ENCODE assay signal across 18 cellular contexts in the genomic region with DNA sequence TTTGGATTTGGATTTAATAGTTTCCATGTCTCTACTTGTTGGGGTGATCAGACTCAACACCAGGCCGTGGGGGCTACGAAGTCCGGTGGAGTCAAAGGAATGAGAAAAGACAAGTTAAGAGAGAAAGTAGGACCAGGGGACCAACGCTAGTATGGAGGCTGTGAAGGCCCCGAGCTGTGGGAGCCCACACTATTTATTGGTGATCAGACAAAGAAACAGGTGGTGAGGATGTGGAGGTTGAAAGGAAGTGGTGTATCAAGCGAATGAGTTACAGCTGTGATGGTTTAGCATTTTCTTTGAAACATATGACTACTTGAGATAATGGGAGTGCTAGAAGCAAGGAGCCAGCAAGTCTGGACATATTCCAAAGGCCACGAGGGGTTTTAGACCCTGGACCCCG.
DNase-seq lines count a peak whose midpoint lies in the region; ATAC-seq and TF ChIP-seq lines count a peak whose summit lies in the region.
"Had no signal": no experiment of that assay in that cellular context is flagged by ENCODE, and none has a peak within 500 bp of the region (broad histone marks: within the 10 kb centered on the region; RNA-seq: fewer than 3 reads in every experiment).

No MANE protein-coding gene starts in this region.

- intact Hi-C loops in activated naive CD4-positive, alpha-beta T cell treated with anti-CD3 and anti-CD28 coated beads for 36 hours (cut with micrococcal nuclease): loop anchor here (2.0 kb wide), 2 partner anchors 135 to 253 kb away; a partner anchor contains a TSS
- intact Hi-C loops in activated T-helper 2 cell treated with anti-CD3 and anti-CD28 coated beads, Interferon-gamma antibody, Interleukin-2, Interleukin-4, amounts not matched to agents 10 μg/mL and 5 μg/mL and 100 μg/mL, durations not matched to agents 14 hours and 24 hours and 36 hours (cut with micrococcal nuclease): loop anchor here (2.0 to 5.0 kb wide), 3 partner anchors 50 to 431 kb away; a partner anchor contains a TSS

- peak overlapping the region; percentile 17 for H3K4me3 Mint-ChIP-seq in activated naive CD4-positive, alpha-beta T cell treated with anti-CD3 and anti-CD28 coated beads for 36 hours
- H3K4me3 Mint-ChIP-seq in activated T-helper 2 cell treated with anti-CD3 and anti-CD28 coated beads, Interferon-gamma antibody, Interleukin-2, Interleukin-4, amounts not matched to agents 10 μg/mL and 5 μg/mL and 100 μg/mL, durations not matched to agents 14 hours and 24 hours and 36 hours (ENCODE audit: low read depth): no peak overlapping the region
- no peak overlapping the region for H3K4me3 Mint-ChIP-seq in stimulated activated effector memory CD8-positive, alpha-beta T cell treated with anti-CD3 and anti-CD28 coated beads, Interleukin-12 subunit alpha, Interleukin-12 subunit beta, amount 100 ng/mL, for 72 hours
- no peak overlapping the region for H3K4me3 Mint-ChIP-seq in stimulated activated naive B cell treated with anti-CD40 and anti-IgM and Interleukin-4, amounts not matched to agents 10 μg/mL and 1 μg/mL and 100 μg/mL, for 72 hours
- H3K4me3 Mint-ChIP-seq: GM23338 had no signal

- H3K27me3 ChIP-seq in Loucy (ENCODE audit: insufficient read depth, low read length, poor library complexity, severe bottlenecking): no peaks in the 10 kb centered on the region
- H3K27me3 ChIP-seq: esophagus squamous epithelium, pancreas, SJSA1, thyroid gland had no signal

- no peaks in the 10 kb centered on the region for H3K9me3 ChIP-seq in Loucy (ENCODE audit: insufficient read depth, low read depth, low read length)
- H3K9me3 ChIP-seq: pancreas, SJSA1, thyroid gland had no signal

- H3K4me1 Mint-ChIP-seq in activated naive CD4-positive, alpha-beta T cell treated with anti-CD3 and anti-CD28 coated beads for 36 hours (ENCODE audit: low read depth): peaks cover 42% of the 10 kb centered on the region
- H3K4me1 Mint-ChIP-seq in activated T-helper 2 cell treated with anti-CD3 and anti-CD28 coated beads, Interferon-gamma antibody, Interleukin-2, Interleukin-4, amounts not matched to agents 10 μg/mL and 5 μg/mL and 100 μg/mL, durations not matched to agents 14 hours and 24 hours and 36 hours (ENCODE audit: low read depth): peaks cover 39% of the 10 kb centered on the region
- peaks cover 37% of the 10 kb centered on the region for H3K4me1 Mint-ChIP-seq in stimulated activated effector memory CD8-positive, alpha-beta T cell treated with anti-CD3 and anti-CD28 coated beads, Interleukin-12 subunit alpha, Interleukin-12 subunit beta, amount 100 ng/mL, for 72 hours
- peaks cover 8 to 28% of the 10 kb centered on the region in 2 donors for H3K4me1 Mint-ChIP-seq in stimulated activated naive B cell treated with anti-CD40 and anti-IgM and Interleukin-4, amounts not matched to agents 10 μg/mL and 1 μg/mL and 100 μg/mL, for 72 hours

- ATAC-seq in activated naive CD4-positive, alpha-beta T cell treated with anti-CD3 and anti-CD28 coated beads, Interleukin-2, amount 50 U/mL, for 72 hours: no peak
- ATAC-seq in stimulated activated effector memory CD8-positive, alpha-beta T cell treated with anti-CD3 and anti-CD28 coated beads, Interleukin-12 subunit alpha, Interleukin-12 subunit beta, amount 100 ng/mL, for 72 hours: no peak
- ATAC-seq in GM19455 (IDR thresholded peaks at IDR 0.05; ENCODE audit: unreplicated experiment): no peak
- ATAC-seq in stimulated activated naive B cell treated with anti-CD40 and anti-IgM and Interleukin-4, amounts not matched to agents 10 μg/mL and 1 μg/mL and 100 μg/mL, for 72 hours (replicated peaks): no peak
- ATAC-seq: GM23338, HepG2, pancreas had no signal

- peak overlapping the region; percentile 51 for H3K27ac Mint-ChIP-seq in activated naive CD4-positive, alpha-beta T cell treated with anti-CD3 and anti-CD28 coated beads for 36 hours
- H3K27ac Mint-ChIP-seq in activated naive CD4-positive, alpha-beta T cell treated with anti-CD3 and anti-CD28 coated beads, Interleukin-2, amount 50 U/mL, for 72 hours: peak overlapping the region in 1 of 2 donors; percentile 74
- H3K27ac Mint-ChIP-seq in activated T-helper 2 cell treated with anti-CD3 and anti-CD28 coated beads, Interferon-gamma antibody, Interleukin-2, Interleukin-4, amounts not matched to agents 10 μg/mL and 5 μg/mL and 100 μg/mL, durations not matched to agents 14 hours and 24 hours and 36 hours: peak overlapping the region; percentile 22
- peak overlapping the region; percentile 77 for H3K27ac Mint-ChIP-seq in stimulated activated effector memory CD8-positive, alpha-beta T cell treated with anti-CD3 and anti-CD28 coated beads, Interleukin-12 subunit alpha, Interleukin-12 subunit beta, amount 100 ng/mL, for 72 hours
- H3K27ac Mint-ChIP-seq in stimulated activated naive B cell treated with anti-CD40 and anti-IgM and Interleukin-4, amounts not matched to agents 10 μg/mL and 1 μg/mL and 100 μg/mL, for 72 hours: no peak overlapping the region
- H3K27ac Mint-ChIP-seq: GM23338 had no signal

- 0 out of 2 replicates have a peak, but pooled peaks cover 3% of the 10 kb centered on the region for H3F3A ChIP-seq in Loucy (ENCODE audit: low read depth)

- peaks cover 22% of the 10 kb centered on the region for H3K9me3 Mint-ChIP-seq in activated naive CD4-positive, alpha-beta T cell treated with anti-CD3 and anti-CD28 coated beads for 36 hours
- peaks cover 14 to 26% of the 10 kb centered on the region in 2 donors for H3K9me3 Mint-ChIP-seq in activated naive CD4-positive, alpha-beta T cell treated with anti-CD3 and anti-CD28 coated beads, Interleukin-2, amount 50 U/mL, for 72 hours
- H3K9me3 Mint-ChIP-seq in activated T-helper 2 cell treated with anti-CD3 and anti-CD28 coated beads, Interferon-gamma antibody, Interleukin-2, Interleukin-4, amounts not matched to agents 10 μg/mL and 5 μg/mL and 100 μg/mL, durations not matched to agents 14 hours and 24 hours and 36 hours: peaks cover 24% of the 10 kb centered on the region
- peaks cover 6% of the 10 kb centered on the region for H3K9me3 Mint-ChIP-seq in stimulated activated effector memory CD8-positive, alpha-beta T cell treated with anti-CD3 and anti-CD28 coated beads, Interleukin-12 subunit alpha, Interleukin-12 subunit beta, amount 100 ng/mL, for 72 hours
- peaks cover 9 to 11% of the 10 kb centered on the region in 2 donors for H3K9me3 Mint-ChIP-seq in stimulated activated naive B cell treated with anti-CD40 and anti-IgM and Interleukin-4, amounts not matched to agents 10 μg/mL and 1 μg/mL and 100 μg/mL, for 72 hours

- no peak for TF ChIP-seq CTCF in Loucy (conservative IDR thresholded peaks at IDR 0.05; ENCODE audit: low read length)

- H3K9me2 ChIP-seq in Loucy (replicated peaks; ENCODE audit: low read depth, low read length): no peaks in the 10 kb centered on the region

- no peaks in the 10 kb centered on the region for H3K79me2 ChIP-seq in Loucy (ENCODE audit: insufficient read depth, low read length)

- no peaks in the 10 kb centered on the region for H3K36me3 ChIP-seq in Loucy (ENCODE audit: insufficient read depth, low read length)
- H3K36me3 ChIP-seq: pancreas, thyroid gland had no signal

- peak overlapping the region; percentile 20; the same call in 1 of the 2 replicates for H2AFZ ChIP-seq in Loucy (ENCODE audit: low read length)
- H2AFZ ChIP-seq: GM23338, PC-9 had no signal

- no peaks in the 10 kb centered on the region for H4K20me1 ChIP-seq in Loucy (ENCODE audit: insufficient read depth, low read length, poor library complexity, severe bottlenecking)

- H3K36me3 Mint-ChIP-seq in activated naive CD4-positive, alpha-beta T cell treated with anti-CD3 and anti-CD28 coated beads for 36 hours (ENCODE audit: low read depth): peaks cover 5% of the 10 kb centered on the region
- peaks cover 23 to 26% of the 10 kb centered on the region in 2 donors for H3K36me3 Mint-ChIP-seq in activated naive CD4-positive, alpha-beta T cell treated with anti-CD3 and anti-CD28 coated beads, Interleukin-2, amount 50 U/mL, for 72 hours
- H3K36me3 Mint-ChIP-seq in activated T-helper 2 cell treated with anti-CD3 and anti-CD28 coated beads, Interferon-gamma antibody, Interleukin-2, Interleukin-4, amounts not matched to agents 10 μg/mL and 5 μg/mL and 100 μg/mL, durations not matched to agents 14 hours and 24 hours and 36 hours (ENCODE audit: low read depth): peaks cover 39% of the 10 kb centered on the region
- H3K36me3 Mint-ChIP-seq in stimulated activated effector memory CD8-positive, alpha-beta T cell treated with anti-CD3 and anti-CD28 coated beads, Interleukin-12 subunit alpha, Interleukin-12 subunit beta, amount 100 ng/mL, for 72 hours: peaks cover 9% of the 10 kb centered on the region
- H3K36me3 Mint-ChIP-seq in stimulated activated naive B cell treated with anti-CD40 and anti-IgM and Interleukin-4, amounts not matched to agents 10 μg/mL and 1 μg/mL and 100 μg/mL, for 72 hours: peaks cover 9 to 22% of the 10 kb centered on the region in 2 donors

- peak overlapping the region; percentile 67 for H3K9ac ChIP-seq in Loucy (ENCODE audit: low read depth, low read length, poor library complexity, severe bottlenecking)

- H3K4me2 ChIP-seq in Loucy (ENCODE audit: low read depth, low read length, poor library complexity, severe bottlenecking): peak overlapping the region; percentile 51
- H3K4me2 ChIP-seq: GM23338, PC-9 had no signal

- peak overlapping the region; percentile 25 for H3K4me3 ChIP-seq in Loucy (ENCODE audit: low read length, poor library complexity, severe bottlenecking)
- H3K4me3 ChIP-seq: esophagus squamous epithelium, GM23338, pancreas, PC-9, SJSA1, thyroid gland had no signal

- peak; percentile 20 for DNase-seq in activated naive CD4-positive, alpha-beta T cell treated with anti-CD3 and anti-CD28 coated beads for 36 hours
- DNase-seq in activated naive CD4-positive, alpha-beta T cell treated with anti-CD3 and anti-CD28 coated beads, Interleukin-2, amount 50 U/mL, for 72 hours (ENCODE audit: low spot score in 2 of 2): no peak
- DNase-seq in activated T-helper 2 cell treated with anti-CD3 and anti-CD28 coated beads, Interferon-gamma antibody, Interleukin-2, Interleukin-4, amounts not matched to agents 10 μg/mL and 5 μg/mL and 100 μg/mL, durations not matched to agents 14 hours and 24 hours and 36 hours (ENCODE audit: low spot score): no peak
- no peak for DNase-seq in stimulated activated effector memory CD8-positive, alpha-beta T cell treated with anti-CD3 and anti-CD28 coated beads, Interleukin-12 subunit alpha, Interleukin-12 subunit beta, amount 100 ng/mL, for 72 hours (ENCODE audit: low spot score in 2 of 2)
- DNase-seq in iPS-NIHi7 (ENCODE audit: extremely low spot score): no peak
- no peak for DNase-seq in stimulated activated naive B cell treated with anti-CD40 and anti-IgM and Interleukin-4, amounts not matched to agents 10 μg/mL and 1 μg/mL and 100 μg/mL, for 72 hours
- DNase-seq: esophagus squamous epithelium; NCI-H2029 treated with DMSO at 0.1 percent for 48 hours; NCI-H510A treated with DMSO at 0.1 percent for 48 hours; pancreas; PC-9; stimulated activated CD4-positive, alpha-beta T cell treated with anti-CD3 and anti-CD28 coated beads, Interleukin-4, amount 100 ng/mL, for 1 hour; thyroid gland had no signal

- peaks cover 39% of the 10 kb centered on the region for H3K4me1 ChIP-seq in Loucy (ENCODE audit: insufficient read depth, low read length, poor library complexity, severe bottlenecking)
- H3K4me1 ChIP-seq: esophagus squamous epithelium, pancreas, SJSA1, thyroid gland had no signal

- H3K27me3 Mint-ChIP-seq in activated naive CD4-positive, alpha-beta T cell treated with anti-CD3 and anti-CD28 coated beads for 36 hours (ENCODE audit: low read depth): no peaks in the 10 kb centered on the region
- no peaks in the 10 kb centered on the region for H3K27me3 Mint-ChIP-seq in activated T-helper 2 cell treated with anti-CD3 and anti-CD28 coated beads, Interferon-gamma antibody, Interleukin-2, Interleukin-4, amounts not matched to agents 10 μg/mL and 5 μg/mL and 100 μg/mL, durations not matched to agents 14 hours and 24 hours and 36 hours (ENCODE audit: low read depth)
- H3K27me3 Mint-ChIP-seq in stimulated activated naive B cell treated with anti-CD40 and anti-IgM and Interleukin-4, amounts not matched to agents 10 μg/mL and 1 μg/mL and 100 μg/mL, for 72 hours: no peaks in the 10 kb centered on the region

- CTCF ChIA-PET in activated naive CD4-positive, alpha-beta T cell treated with anti-CD3 and anti-CD28 coated beads for 36 hours (lab: Charles Lee): interaction anchor here (1.1 to 4.7 kb wide), 3 partner anchors 14 to 335 kb away, joined by 4 to 74 read pairs (median 10); no protein-coding TSS in a partner anchor
